Comparison of ENCODE assay signal across 8 cellular contexts in genomic region chr15:41492597-41493204, GRCh38. TPM values are rescaled to one million over a fixed set of nuclear protein-coding genes. Genes with fewer than 3 reads are reported as not detected.
A peak's percentile ranks its signal among the peaks of the same experiment; 100 is the strongest.
DNase-seq lines count a peak whose midpoint lies in the region; ATAC-seq and TF ChIP-seq lines count a peak whose summit lies in the region.

No MANE protein-coding gene starts in this region.

- H3K36me3 ChIP-seq in iPS-20b (ENCODE audit: insufficient read depth, low read depth, low read length), result no peaks in the 10 kb centered on the region
- H3K36me3 ChIP-seq in thymus (ENCODE audit: control insufficient read depth, insufficient read depth), result no peaks in the 10 kb centered on the region

- peaks cover 77% of the 10 kb centered on the region for H3K27me3 ChIP-seq in iPS-20b (ENCODE audit: insufficient read depth, low read length)
- peaks cover 48% of the 10 kb centered on the region for H3K27me3 ChIP-seq in thymus (ENCODE audit: control insufficient read depth, insufficient read depth)

- peaks cover 38% of the 10 kb centered on the region for H3K4me1 Mint-ChIP-seq in activated CD4-positive, alpha-beta T cell treated with anti-CD3 and anti-CD28 coated beads, Interleukin-2, amount 10 ng/mL, durations not matched to agents 7 days and 5 days
- peaks cover 11% of the 10 kb centered on the region for H3K4me1 Mint-ChIP-seq in activated B cell treated with CpG ODN at 0.5 μM for 24 hours

- H3K27ac ChIP-seq in iPS-20b (ENCODE audit: low read length) (no peak overlapping the region), thymus (ENCODE audit: low read depth) (no peak overlapping the region)

- ATAC-seq in activated B cell treated with CpG ODN at 0.5 μM for 24 hours (ENCODE audit: low read depth), result no peak

- H3K9me3 ChIP-seq in iPS-20b (ENCODE audit: insufficient read depth, low read depth, low read length) (no peaks in the 10 kb centered on the region), thymus (ENCODE audit: control insufficient read depth) (no peaks in the 10 kb centered on the region)

- 5% methylated on average over 15 of the region's 15 CpGs for WGBS in thymus

- H3K4me3 Mint-ChIP-seq in activated CD4-positive, alpha-beta T cell treated with anti-CD3 and anti-CD28 coated beads, Interleukin-2, amount 10 ng/mL, durations not matched to agents 7 days and 5 days, result peak overlapping the region; percentile 71
- H3K4me3 Mint-ChIP-seq in activated B cell treated with CpG ODN at 0.5 μM for 24 hours, result peak overlapping the region; percentile 77

- POLR2A ChIA-PET in activated CD4-positive, alpha-beta T cell treated with anti-CD3 and anti-CD28 coated beads, Interleukin-2, amount 10 ng/mL, durations not matched to agents 7 days and 5 days (lab: Charles Lee), result no interaction called here
- POLR2A ChIA-PET in activated B cell treated with CpG ODN at 0.5 μM for 24 hours (lab: Charles Lee), result interaction anchor here (0.8 to 1.3 kb wide), 3 partner anchors 9 to 21 kb away, joined by 3 to 5 read pairs (median 3); partner anchors contain the start of gene LTK

- H3K27ac Mint-ChIP-seq in activated CD4-positive, alpha-beta T cell treated with anti-CD3 and anti-CD28 coated beads, Interleukin-2, amount 10 ng/mL, durations not matched to agents 7 days and 5 days, result no peak overlapping the region
- H3K27ac Mint-ChIP-seq in activated B cell treated with CpG ODN at 0.5 μM for 24 hours, result no peak overlapping the region

- no peak for DNase-seq in activated CD4-positive, alpha-beta T cell treated with anti-CD3 and anti-CD28 coated beads, Interleukin-2, amount 10 ng/mL, durations not matched to agents 7 days and 5 days
- DNase-seq in activated CD4-positive, alpha-beta T cell treated with anti-CD3 and anti-CD28 coated beads for 1 hour, result no peak
- no peak for DNase-seq in activated B cell treated with CpG ODN at 0.5 μM for 24 hours
- DNase-seq in occipital lobe (lab: John Stamatoyannopoulos, UW), result no peak
- no peak for DNase-seq in DMS153 (lab: John Stamatoyannopoulos, UW)
- DNase-seq in DMS79 treated with DMSO at 0.1 percent for 48 hours (lab: John Stamatoyannopoulos, UW), result no peak

- H3K4me3 ChIP-seq in iPS-20b (ENCODE audit: low read length), result peak overlapping the region; percentile 66
- peak overlapping the region; percentile 71 for H3K4me3 ChIP-seq in thymus (ENCODE audit: low read length)

- TF ChIP-seq CTCF in activated B cell treated with CpG ODN at 0.5 μM for 24 hours (IDR thresholded peaks at IDR 0.05), result no peak

- CTCF ChIA-PET in activated CD4-positive, alpha-beta T cell treated with anti-CD3 and anti-CD28 coated beads, Interleukin-2, amount 10 ng/mL, durations not matched to agents 7 days and 5 days (lab: Charles Lee), result interaction anchor here (0.6 to 2.2 kb wide), 2 partner anchors 19 to 27 kb away, joined by 3 to 8 read pairs; no protein-coding TSS in a partner anchor
- CTCF ChIA-PET in activated B cell treated with CpG ODN at 0.5 μM for 24 hours (lab: Charles Lee), result interaction anchor here (0.6 to 0.9 kb wide), 2 partner anchors 27 to 565 kb away, joined by 3 to 4 read pairs; no protein-coding TSS in a partner anchor

- H3K9ac ChIP-seq in iPS-20b (ENCODE audit: low read depth, low read length), result peak overlapping the region; percentile 2; the same call in 1 of the 2 replicates

- intact Hi-C loops in activated B cell treated with CpG ODN at 0.5 μM for 24 hours (cut with micrococcal nuclease), result loop anchor here (1.0 to 5.0 kb wide), 5 partner anchors 9 to 480 kb away; partner anchors contain the start of genes EHD4 and RTF1

- peaks cover 39% of the 10 kb centered on the region for H3K27me3 Mint-ChIP-seq in activated CD4-positive, alpha-beta T cell treated with anti-CD3 and anti-CD28 coated beads, Interleukin-2, amount 10 ng/mL, durations not matched to agents 7 days and 5 days
- peaks cover 33% of the 10 kb centered on the region for H3K27me3 Mint-ChIP-seq in activated B cell treated with CpG ODN at 0.5 μM for 24 hours

- H3K9me3 Mint-ChIP-seq in activated CD4-positive, alpha-beta T cell treated with anti-CD3 and anti-CD28 coated beads, Interleukin-2, amount 10 ng/mL, durations not matched to agents 7 days and 5 days, result no peaks in the 10 kb centered on the region
- no peaks in the 10 kb centered on the region for H3K9me3 Mint-ChIP-seq in activated B cell treated with CpG ODN at 0.5 μM for 24 hours

- no peaks in the 10 kb centered on the region; the same call in 1 of the 2 replicates for H3K4me1 ChIP-seq in iPS-20b (ENCODE audit: insufficient read depth, low read length)
- peaks cover 19% of the 10 kb centered on the region for H3K4me1 ChIP-seq in thymus (ENCODE audit: control insufficient read depth, insufficient read depth, low read length)

- no peaks in the 10 kb centered on the region for H3K36me3 Mint-ChIP-seq in activated CD4-positive, alpha-beta T cell treated with anti-CD3 and anti-CD28 coated beads, Interleukin-2, amount 10 ng/mL, durations not matched to agents 7 days and 5 days (ENCODE audit: low read depth)
- no peaks in the 10 kb centered on the region for H3K36me3 Mint-ChIP-seq in activated B cell treated with CpG ODN at 0.5 μM for 24 hours (ENCODE audit: low read depth)

RNA-seq across cellular contexts. Expression of gene ITPKA, which starts 1.0 kb away (rescaled TPM):
- total RNA-seq in activated CD4-positive, alpha-beta T cell treated with anti-CD3 and anti-CD28 coated beads, Interleukin-2, amount 10 ng/mL, durations not matched to agents 7 days and 5 days, result under 1 TPM in 1 of 2 experiments, not detected in 1; 0.35 TPM
- total RNA-seq in activated B cell treated with CpG ODN at 0.5 μM for 24 hours, result 0.18 TPM in 1 of 2 replicates, not detected in the other
- polyA plus RNA-seq in thymus, result 0.66 TPM
- 0.31 TPM for total RNA-seq in occipital lobe

RNA-seq across cellular contexts. Expression of gene LTK, which starts 20.9 kb away (rescaled TPM):
- total RNA-seq in activated CD4-positive, alpha-beta T cell treated with anti-CD3 and anti-CD28 coated beads, Interleukin-2, amount 10 ng/mL, durations not matched to agents 7 days and 5 days, result 1 to 10 TPM in 1 of 2 experiments, under 1 TPM in 1; 0.87 to 1.1 TPM
- total RNA-seq in activated B cell treated with CpG ODN at 0.5 μM for 24 hours (1.9 and 2.2 TPM in 2 replicates), occipital lobe (not detected)
- polyA plus RNA-seq in thymus, result 0.66 TPM

RNA-seq across cellular contexts. Expression of gene RPAP1, which starts 51.4 kb away (rescaled TPM):
- total RNA-seq in activated CD4-positive, alpha-beta T cell treated with anti-CD3 and anti-CD28 coated beads, Interleukin-2, amount 10 ng/mL, durations not matched to agents 7 days and 5 days, result 10 to 100 TPM; 33.8 to 36.3 TPM
- 56.1 TPM in 2 replicates for total RNA-seq in activated B cell treated with CpG ODN at 0.5 μM for 24 hours
- 11.5 TPM for polyA plus RNA-seq in thymus
- 10.1 TPM for total RNA-seq in occipital lobe
